ENCODE assay signal across 9 cellular contexts in genomic region chr2:224442092-224442999, GRCh38. TPM values are rescaled to one million over a fixed set of nuclear protein-coding genes. Genes with fewer than 3 reads are reported as not detected.
DNase-seq lines count a peak whose midpoint lies in the region; ATAC-seq and TF ChIP-seq lines count a peak whose summit lies in the region.
"Had no signal": no experiment of that assay in that cellular context is flagged by ENCODE, and none has a peak within 500 bp of the region (broad histone marks: within the 10 kb centered on the region; RNA-seq: fewer than 3 reads in every experiment).

No MANE protein-coding gene starts in this region.

- in situ Hi-C loops in transverse colon (cut with MboI; ENCODE audit: low pct_ligation_motif_present in 1 of 4, low pct_unique_long_range_greater_than_20kb in 1 of 4, low sequenced_read_pairs in 3 of 4) = no loop called here

- H3K27ac ChIP-seq in transverse colon = no peak overlapping the region
- H3K27ac ChIP-seq: neutrophil had no signal

- H3K4me1 ChIP-seq in transverse colon = peaks cover 0 to 6% (median 2%) of the 10 kb centered on the region in 4 donors

- H3K9me3 ChIP-seq in transverse colon = no peaks in the 10 kb centered on the region
- H3K9me3 ChIP-seq: neutrophil had no signal

- H3K27me3 Mint-ChIP-seq in activated naive CD8-positive, alpha-beta T cell treated with anti-CD3 and anti-CD28 coated beads for 36 hours = peaks cover 48% of the 10 kb centered on the region

- H3K27me3 ChIP-seq in transverse colon = peaks cover 12% of the 10 kb centered on the region

- H3K9me3 Mint-ChIP-seq in activated naive CD8-positive, alpha-beta T cell treated with anti-CD3 and anti-CD28 coated beads for 36 hours = no peaks in the 10 kb centered on the region

- intact Hi-C loops in left colon (cut with DNase I, micrococcal nuclease) = no loop called here
- intact Hi-C loops in transverse colon (cut with DNase I; ENCODE audit: low total_unique reads) = loop anchor here (10.0 kb wide), 1 partner anchor 88 kb away; no protein-coding TSS in a partner anchor

- H3K27ac Mint-ChIP-seq in activated naive CD8-positive, alpha-beta T cell treated with anti-CD3 and anti-CD28 coated beads for 36 hours = peak overlapping the region; percentile 45

- no peak for TF ChIP-seq CTCF in transverse colon (IDR thresholded peaks at IDR 0.05)

- ATAC-seq in HG02623 (IDR thresholded peaks at IDR 0.05; ENCODE audit: unreplicated experiment) (peak; percentile 57), left colon (peak; percentile 79), GM18870 (IDR thresholded peaks at IDR 0.05; ENCODE audit: unreplicated experiment) (no peak)

- 7% methylated on average over 43 of the region's 85 CpGs; no CpG with 5 or more reads in 1 of the 2 donors for WGBS in transverse colon (ENCODE audit: low coverage in 1 of 2), 2 donors

- no peaks in the 10 kb centered on the region for H3K36me3 ChIP-seq in transverse colon
- H3K36me3 ChIP-seq: neutrophil had no signal

- peak overlapping the region; percentile 39 to 51 (median 44) for H3K4me3 ChIP-seq in transverse colon

- H3K4me1 Mint-ChIP-seq in activated naive CD8-positive, alpha-beta T cell treated with anti-CD3 and anti-CD28 coated beads for 36 hours = peaks cover 3% of the 10 kb centered on the region

- H3K4me3 Mint-ChIP-seq in activated naive CD8-positive, alpha-beta T cell treated with anti-CD3 and anti-CD28 coated beads for 36 hours = peak overlapping the region; percentile 71

- TF ChIP-seq EP300 in transverse colon (IDR thresholded peaks at IDR 0.05; ENCODE audit: low read depth) = no peak

- H3K36me3 Mint-ChIP-seq in activated naive CD8-positive, alpha-beta T cell treated with anti-CD3 and anti-CD28 coated beads for 36 hours = no peaks in the 10 kb centered on the region

- peak; percentile 52 for DNase-seq in GM03348 (ENCODE audit: low spot score)
- DNase-seq in activated naive CD8-positive, alpha-beta T cell treated with anti-CD3 and anti-CD28 coated beads for 36 hours = peak; percentile 11
- peak; percentile 26 to 27 for DNase-seq in left colon
- DNase-seq in transverse colon = peak; percentile 14
- DNase-seq in activated effector memory CD4-positive, alpha-beta T cell treated with anti-CD3 and anti-CD28 coated beads, Interleukin-2, amount 50 U/mL, for 16 hours = no peak
- DNase-seq in NCI-H1417 (lab: John Stamatoyannopoulos, UW) = no peak

- no peak for TF ChIP-seq POLR2A in transverse colon (IDR thresholded peaks at IDR 0.05)

RNA-seq across cellular contexts. Expression of gene FAM124B, which starts 40.4 kb away (rescaled TPM):
- total RNA-seq in activated naive CD8-positive, alpha-beta T cell treated with anti-CD3 and anti-CD28 coated beads for 36 hours = under 1 TPM; 0.46 to 0.52 TPM
- total RNA-seq in left colon (under 1 TPM; 0.53 to 0.55 TPM), transverse colon (under 1 TPM in 3 of 4 donors, not detected in 1; 0.41 to 0.95 (median 0.60) TPM)

Comparison
In these comparisons a context has a peak if more than half of its experiments do, and no peak if none do; other contexts are left out.
1. DNase-seq: peak in GM03348 (single experiment), activated naive CD8-positive, alpha-beta T cell treated with anti-CD3 and anti-CD28 coated beads for 36 hours (single experiment), left colon (2 of 2) and transverse colon (single experiment); none in activated effector memory CD4-positive, alpha-beta T cell treated with anti-CD3 and anti-CD28 coated beads, Interleukin-2, amount 50 U/mL, for 16 hours (single experiment) and NCI-H1417 (0 of 3).